Comparison of ENCODE assay signal across 8 cellular contexts in genomic region chr21:35025206-35026152, GRCh38. TPM values are rescaled to one million over a fixed set of nuclear protein-coding genes. Genes with fewer than 3 reads are reported as not detected.
A peak's percentile ranks its signal among the peaks of the same experiment; 100 is the strongest.
DNase-seq lines count a peak whose midpoint lies in the region; TF ChIP-seq lines count a peak whose summit lies in the region.

No MANE protein-coding gene starts in this region.

- H3K27ac ChIP-seq in colonic mucosa: peak overlapping the region; percentile 61
- peak overlapping the region in 3 of 5 donors; percentile 24 to 84 (median 80) for H3K27ac ChIP-seq in stomach

- TF ChIP-seq POLR2A in stomach (IDR thresholded peaks at IDR 0.05): no peak

- DNase-seq in activated T-cell treated with anti-CD3 and anti-CD28 coated beads, Interleukin-2, amount 50 U/mL, for 24 hours: no peak
- no peak for DNase-seq in activated T-cell treated with anti-CD3 and anti-CD28 coated beads, Interleukin-2, amount 50 U/mL, for 48 hours
- DNase-seq in OCI-M1 (lab: John Stamatoyannopoulos, UW) (peak; percentile 51), colonic mucosa (no peak), stomach (no peak), SK-N-DZ (ENCODE audit: low spot score) (no peak), OCI-M2 (lab: John Stamatoyannopoulos, UW; ENCODE audit: unreplicated experiment) (no peak), endothelial cell (ENCODE audit: low spot score) (no peak)

- H3K4me1 ChIP-seq in colonic mucosa: peaks cover 16% of the 10 kb centered on the region
- peaks cover 6 to 45% (median 29%) of the 10 kb centered on the region in 4 donors for H3K4me1 ChIP-seq in stomach

- H3K4me3 Mint-ChIP-seq in activated T-cell treated with anti-CD3 and anti-CD28 coated beads, Interleukin-2, amount 50 U/mL, for 24 hours: peak overlapping the region; percentile 82
- no peak overlapping the region for H3K4me3 Mint-ChIP-seq in endothelial cell (ENCODE audit: unreplicated experiment)

- H3K9me3 Mint-ChIP-seq in activated T-cell treated with anti-CD3 and anti-CD28 coated beads, Interleukin-2, amount 50 U/mL, for 24 hours: peaks cover 2% of the 10 kb centered on the region
- H3K9me3 Mint-ChIP-seq in endothelial cell (ENCODE audit: unreplicated experiment): no peaks in the 10 kb centered on the region

- H3K27me3 ChIP-seq in colonic mucosa: no peaks in the 10 kb centered on the region
- H3K27me3 ChIP-seq in stomach: no peaks in the 10 kb centered on the region

- no peak for TF ChIP-seq CTCF in colonic mucosa (IDR thresholded peaks at IDR 0.05)
- no peak for TF ChIP-seq CTCF in stomach (IDR thresholded peaks at IDR 0.05)
- no peak for TF ChIP-seq CTCF in endothelial cell (IDR thresholded peaks at IDR 0.05; ENCODE audit: unreplicated experiment)

- H3K27ac Mint-ChIP-seq in activated T-cell treated with anti-CD3 and anti-CD28 coated beads, Interleukin-2, amount 50 U/mL, for 24 hours: peak overlapping the region; percentile 92
- no peak overlapping the region for H3K27ac Mint-ChIP-seq in endothelial cell (ENCODE audit: unreplicated experiment)

- TF ChIP-seq EP300 in stomach (IDR thresholded peaks at IDR 0.05): no peak

- H3K36me3 ChIP-seq in colonic mucosa (no peaks in the 10 kb centered on the region), stomach (no peaks in the 10 kb centered on the region)

- H3K4me3 ChIP-seq in colonic mucosa (no peak overlapping the region), stomach (no peak overlapping the region)

- H3K9ac ChIP-seq in colonic mucosa (ENCODE audit: low read depth in 2 of 2, low read length in 2 of 2): no peak overlapping the region

- WGBS in stomach, 5 donors: 78 to 88% (median 84%) methylated on average over 12 of the region's 12 CpGs

- H3K9me3 ChIP-seq in colonic mucosa: no peaks in the 10 kb centered on the region
- H3K9me3 ChIP-seq in stomach: no peaks in the 10 kb centered on the region

- H3K27me3 Mint-ChIP-seq in activated T-cell treated with anti-CD3 and anti-CD28 coated beads, Interleukin-2, amount 50 U/mL, for 24 hours: no peaks in the 10 kb centered on the region
- peaks cover 8% of the 10 kb centered on the region for H3K27me3 Mint-ChIP-seq in endothelial cell (ENCODE audit: unreplicated experiment)

- intact Hi-C loops in colonic mucosa (cut with DNase I) (loop anchor here (10.0 kb wide), 1 partner anchor 131 kb away; no protein-coding TSS in a partner anchor), stomach (cut with DNase I; ENCODE audit: low total_unique reads) (no loop called here)

- H3K36me3 Mint-ChIP-seq in activated T-cell treated with anti-CD3 and anti-CD28 coated beads, Interleukin-2, amount 50 U/mL, for 24 hours (ENCODE audit: low read depth): peaks cover 12% of the 10 kb centered on the region
- no peaks in the 10 kb centered on the region for H3K36me3 Mint-ChIP-seq in endothelial cell (ENCODE audit: low read depth, unreplicated experiment)

- H3K4me1 Mint-ChIP-seq in activated T-cell treated with anti-CD3 and anti-CD28 coated beads, Interleukin-2, amount 50 U/mL, for 24 hours (ENCODE audit: low read depth): peaks cover 92% of the 10 kb centered on the region
- H3K4me1 Mint-ChIP-seq in endothelial cell (ENCODE audit: unreplicated experiment): peaks cover 32% of the 10 kb centered on the region

RNA-seq across cellular contexts. Expression of gene RUNX1, which starts 23.6 kb away (rescaled TPM):
- total RNA-seq in colonic mucosa (10 to 100 TPM; 21.3 to 23.0 TPM), stomach (100 to 1,000 TPM in 2 of 5 donors, 10 to 100 TPM in 3; 32.9 to 213 (median 83.0) TPM), endothelial cell (ENCODE audit: unreplicated experiment) (18.7 TPM)
- 10 to 100 TPM in 1 of 3 donors, 1 to 10 TPM in 2; 8.0 to 10.4 (median 9.3) TPM for polyA plus RNA-seq in stomach
- not detected in 2 replicates for polyA plus RNA-seq in SK-N-DZ (2014; cell fraction: cytosol; rRNA removed)
- not detected in 2 replicates for polyA plus RNA-seq in SK-N-DZ (2014; cell fraction: nucleus; rRNA removed)
